In the genomic region with DNA sequence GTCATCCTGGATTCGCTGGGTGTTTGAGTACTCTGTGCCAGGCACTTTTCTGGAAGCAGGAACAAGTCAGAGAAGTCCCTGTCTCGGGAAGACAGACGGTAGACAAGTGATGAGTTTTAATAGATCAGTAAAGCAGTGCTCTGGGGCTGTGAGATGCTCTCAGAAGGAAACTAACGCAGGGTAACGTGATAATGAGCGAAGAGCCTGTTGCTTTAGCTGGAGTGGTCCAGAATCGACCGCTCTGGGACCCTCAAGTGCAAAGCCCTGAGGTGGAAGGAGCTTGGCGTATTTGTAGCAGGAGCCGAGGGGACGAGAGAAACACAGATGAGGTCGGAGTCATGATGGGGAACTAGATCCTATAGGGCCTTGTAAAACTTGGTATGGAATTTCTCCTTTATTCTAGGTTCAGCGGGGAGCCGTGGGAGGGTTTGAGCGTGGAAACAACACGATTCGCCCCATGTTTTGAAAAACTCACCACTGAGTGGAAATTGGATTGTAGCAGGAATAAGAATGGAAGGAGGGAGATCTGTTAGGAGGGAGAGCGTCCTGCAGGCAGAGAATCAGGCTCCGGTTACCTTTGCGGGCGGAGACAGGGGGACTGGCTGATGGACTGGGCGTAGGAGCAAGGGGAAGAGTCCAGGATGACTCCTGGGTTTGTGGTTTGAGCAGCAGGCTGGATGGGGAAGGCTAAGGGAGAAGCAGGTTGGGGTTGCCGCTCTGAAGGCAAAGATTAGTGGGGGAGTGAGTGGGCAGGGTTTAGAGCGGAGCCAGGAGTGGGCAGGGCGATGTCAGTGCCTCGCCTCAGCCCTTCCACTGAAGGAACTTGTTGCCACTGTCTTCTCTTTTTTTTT, we compare ENCODE assay signal across 8 cellular contexts. TPM values are rescaled to one million over a fixed set of nuclear protein-coding genes. Genes with fewer than 3 reads are reported as not detected.
DNase-seq lines count a peak whose midpoint lies in the region; ATAC-seq and TF ChIP-seq lines count a peak whose summit lies in the region.

No MANE protein-coding gene starts in this region.

- H3K27me3 ChIP-seq in CD4-positive, CD25-positive, alpha-beta regulatory T cell (ENCODE audit: control insufficient read depth, insufficient read depth, low read length): no peaks in the 10 kb centered on the region

- no peak for ATAC-seq in CD4-positive, CD25-positive, alpha-beta regulatory T cell (ENCODE audit: low read depth in 2 of 2)
- ATAC-seq in activated CD8-positive, alpha-beta T cell treated with anti-CD3 and anti-CD28 coated beads, Interleukin-2, amount 10 ng/mL, durations not matched to agents 7 days and 5 days: no peak
- peak in 1 of 2 donors; percentile 8 for ATAC-seq in stimulated activated naive B cell treated with anti-CD40 and anti-IgM and Interleukin-4, amounts not matched to agents 10 μg/mL and 1 μg/mL and 100 μg/mL, for 72 hours (replicated peaks)

- peaks cover 7 to 32% (median 25%) of the 10 kb centered on the region in 4 donors for H3K4me1 Mint-ChIP-seq in CD4-positive, CD25-positive, alpha-beta regulatory T cell
- H3K4me1 Mint-ChIP-seq in HFFc6 (ENCODE audit: low read depth): peaks cover 32% of the 10 kb centered on the region
- H3K4me1 Mint-ChIP-seq in activated CD8-positive, alpha-beta T cell treated with anti-CD3 and anti-CD28 coated beads, Interleukin-2, amount 10 ng/mL, durations not matched to agents 7 days and 5 days (ENCODE audit: low read depth): peaks cover 32% of the 10 kb centered on the region
- peaks cover 31 to 35% of the 10 kb centered on the region in 2 donors for H3K4me1 Mint-ChIP-seq in stimulated activated naive B cell treated with anti-CD40 and anti-IgM and Interleukin-4, amounts not matched to agents 10 μg/mL and 1 μg/mL and 100 μg/mL, for 72 hours

- H3K9me3 ChIP-seq in CD4-positive, CD25-positive, alpha-beta regulatory T cell (ENCODE audit: control insufficient read depth in 2 of 2, low read length in 2 of 2): no peaks in the 10 kb centered on the region
- H3K9me3 ChIP-seq in iPS-18c (ENCODE audit: control insufficient read depth, insufficient read depth, low read length): no peaks in the 10 kb centered on the region

- peak overlapping the region; percentile 38 to 91 (median 84) for H3K27ac Mint-ChIP-seq in CD4-positive, CD25-positive, alpha-beta regulatory T cell
- peak overlapping the region; percentile 92 for H3K27ac Mint-ChIP-seq in HFFc6
- peak overlapping the region; percentile 98 for H3K27ac Mint-ChIP-seq in activated CD8-positive, alpha-beta T cell treated with anti-CD3 and anti-CD28 coated beads, Interleukin-2, amount 10 ng/mL, durations not matched to agents 7 days and 5 days
- peak overlapping the region; percentile 94 for H3K27ac Mint-ChIP-seq in stimulated activated naive B cell treated with anti-CD40 and anti-IgM and Interleukin-4, amounts not matched to agents 10 μg/mL and 1 μg/mL and 100 μg/mL, for 72 hours

- H3K27me3 Mint-ChIP-seq in CD4-positive, CD25-positive, alpha-beta regulatory T cell: peaks cover 4% of the 10 kb centered on the region
- peaks cover 10% of the 10 kb centered on the region for H3K27me3 Mint-ChIP-seq in HFFc6 (ENCODE audit: insufficient read depth)
- no peaks in the 10 kb centered on the region for H3K27me3 Mint-ChIP-seq in activated CD8-positive, alpha-beta T cell treated with anti-CD3 and anti-CD28 coated beads, Interleukin-2, amount 10 ng/mL, durations not matched to agents 7 days and 5 days (ENCODE audit: low read depth)
- H3K27me3 Mint-ChIP-seq in stimulated activated naive B cell treated with anti-CD40 and anti-IgM and Interleukin-4, amounts not matched to agents 10 μg/mL and 1 μg/mL and 100 μg/mL, for 72 hours: no peaks in the 10 kb centered on the region

- POLR2A ChIA-PET in activated CD8-positive, alpha-beta T cell treated with anti-CD3 and anti-CD28 coated beads, Interleukin-2, amount 10 ng/mL, durations not matched to agents 7 days and 5 days (lab: Charles Lee): interaction anchor here (0.5 to 2.0 kb wide), 9 partner anchors 9 to 126 kb away, joined by 3 to 8 read pairs (median 4); a partner anchor contains a TSS

- H3K27ac ChIP-seq in CD4-positive, CD25-positive, alpha-beta regulatory T cell (ENCODE audit: insufficient read depth, low read length, poor library complexity, severe bottlenecking): peak overlapping the region; percentile 81

- H3K4me1 ChIP-seq in CD4-positive, CD25-positive, alpha-beta regulatory T cell (ENCODE audit: control insufficient read depth, insufficient read depth, low read length, poor library complexity, severe bottlenecking): peaks cover 18% of the 10 kb centered on the region

- in situ Hi-C loops in ACHN (cut with HindIII; ENCODE audit: low pct_ligation_motif_present, low pct_unique_long_range_greater_than_20kb, low sequenced_read_pairs): no loop called here

- H3K9me3 Mint-ChIP-seq in CD4-positive, CD25-positive, alpha-beta regulatory T cell: peaks cover 0 to 2% (median 0%) of the 10 kb centered on the region in 7 donors
- H3K9me3 Mint-ChIP-seq in HFFc6: no peaks in the 10 kb centered on the region
- no peaks in the 10 kb centered on the region for H3K9me3 Mint-ChIP-seq in activated CD8-positive, alpha-beta T cell treated with anti-CD3 and anti-CD28 coated beads, Interleukin-2, amount 10 ng/mL, durations not matched to agents 7 days and 5 days (ENCODE audit: insufficient read depth)
- no peaks in the 10 kb centered on the region for H3K9me3 Mint-ChIP-seq in stimulated activated naive B cell treated with anti-CD40 and anti-IgM and Interleukin-4, amounts not matched to agents 10 μg/mL and 1 μg/mL and 100 μg/mL, for 72 hours

- TF ChIP-seq CTCF in HFFc6 (IDR thresholded peaks at IDR 0.05): no peak

- peaks cover 17% of the 10 kb centered on the region for H3K36me3 Mint-ChIP-seq in CD4-positive, CD25-positive, alpha-beta regulatory T cell
- peaks cover 11% of the 10 kb centered on the region for H3K36me3 Mint-ChIP-seq in HFFc6 (ENCODE audit: low read depth)
- peaks cover 41% of the 10 kb centered on the region for H3K36me3 Mint-ChIP-seq in activated CD8-positive, alpha-beta T cell treated with anti-CD3 and anti-CD28 coated beads, Interleukin-2, amount 10 ng/mL, durations not matched to agents 7 days and 5 days (ENCODE audit: low read depth)
- H3K36me3 Mint-ChIP-seq in stimulated activated naive B cell treated with anti-CD40 and anti-IgM and Interleukin-4, amounts not matched to agents 10 μg/mL and 1 μg/mL and 100 μg/mL, for 72 hours: peaks cover 28 to 47% of the 10 kb centered on the region in 2 donors

- peak overlapping the region; percentile 87 for H3K4me3 ChIP-seq in CD4-positive, CD25-positive, alpha-beta regulatory T cell (ENCODE audit: low read depth, low read length)
- peak overlapping the region; percentile 51 for H3K4me3 ChIP-seq in iPS-18c (ENCODE audit: insufficient read depth, low read depth, low read length)

- DNase-seq in CD4-positive, CD25-positive, alpha-beta regulatory T cell: no peak
- DNase-seq in HFFc6 (no peak), NCI-H2196 treated with DMSO at 0.1 percent for 48 hours (lab: John Stamatoyannopoulos, UW; ENCODE audit: unreplicated experiment) (no peak), NCI-H2196 (lab: John Stamatoyannopoulos, UW; ENCODE audit: unreplicated experiment) (no peak), ACHN (no peak)
- no peak for DNase-seq in activated CD8-positive, alpha-beta T cell treated with anti-CD3 and anti-CD28 coated beads, Interleukin-2, amount 10 ng/mL, durations not matched to agents 7 days and 5 days
- no peak for DNase-seq in stimulated activated naive B cell treated with anti-CD40 and anti-IgM and Interleukin-4, amounts not matched to agents 10 μg/mL and 1 μg/mL and 100 μg/mL, for 72 hours

- peaks cover 19% of the 10 kb centered on the region for H3K36me3 ChIP-seq in CD4-positive, CD25-positive, alpha-beta regulatory T cell (ENCODE audit: control insufficient read depth, insufficient read depth, low read length)

- peak overlapping the region; percentile 91 to 98 (median 95) for H3K4me3 Mint-ChIP-seq in CD4-positive, CD25-positive, alpha-beta regulatory T cell
- H3K4me3 Mint-ChIP-seq in HFFc6: peak overlapping the region; percentile 98
- H3K4me3 Mint-ChIP-seq in activated CD8-positive, alpha-beta T cell treated with anti-CD3 and anti-CD28 coated beads, Interleukin-2, amount 10 ng/mL, durations not matched to agents 7 days and 5 days: peak overlapping the region; percentile 94
- peak overlapping the region; percentile 90 to 94 for H3K4me3 Mint-ChIP-seq in stimulated activated naive B cell treated with anti-CD40 and anti-IgM and Interleukin-4, amounts not matched to agents 10 μg/mL and 1 μg/mL and 100 μg/mL, for 72 hours

- CTCF ChIA-PET in activated CD8-positive, alpha-beta T cell treated with anti-CD3 and anti-CD28 coated beads, Interleukin-2, amount 10 ng/mL, durations not matched to agents 7 days and 5 days (lab: Charles Lee): interaction anchor here (0.8 to 2.2 kb wide), 9 partner anchors 9 to 171 kb away, joined by 3 to 10 read pairs (median 3); a partner anchor contains a TSS

RNA-seq across cellular contexts. Expression of a gene that starts 0.8 kb away (rescaled TPM):
- total RNA-seq in CD4-positive, CD25-positive, alpha-beta regulatory T cell: 28.1 TPM
- 10 to 100 TPM; 19.3 to 23.5 (median 21.3) TPM for polyA plus RNA-seq in CD4-positive, CD25-positive, alpha-beta regulatory T cell
- 10 to 100 TPM; 21.7 to 37.8 (median 33.7) TPM for total RNA-seq in HFFc6 (2021; fragmentation: NEBNext Ultra II Directional; extraction: Animal tissue kit (Norgen Biotek cat#: 25700))
- 100 to 1,000 TPM; 163 to 181 TPM for total RNA-seq in activated CD8-positive, alpha-beta T cell treated with anti-CD3 and anti-CD28 coated beads, Interleukin-2, amount 10 ng/mL, durations not matched to agents 7 days and 5 days

RNA-seq across cellular contexts. Expression of a gene that starts 8.7 kb away (rescaled TPM):
- total RNA-seq in CD4-positive, CD25-positive, alpha-beta regulatory T cell: 213 TPM
- 10 to 100 TPM; 60.3 to 75.0 (median 70.3) TPM for polyA plus RNA-seq in CD4-positive, CD25-positive, alpha-beta regulatory T cell
- total RNA-seq in HFFc6 (2021; fragmentation: NEBNext Ultra II Directional; extraction: Animal tissue kit (Norgen Biotek cat#: 25700)): 10 to 100 TPM; 66.6 to 76.0 (median 70.1) TPM
- total RNA-seq in activated CD8-positive, alpha-beta T cell treated with anti-CD3 and anti-CD28 coated beads, Interleukin-2, amount 10 ng/mL, durations not matched to agents 7 days and 5 days: 10 to 100 TPM; 56.4 to 64.1 TPM

RNA-seq across cellular contexts. Expression of a gene that starts 19.5 kb away (rescaled TPM):
- total RNA-seq in CD4-positive, CD25-positive, alpha-beta regulatory T cell: 0.67 TPM
- polyA plus RNA-seq in CD4-positive, CD25-positive, alpha-beta regulatory T cell: 1 to 10 TPM; 1.2 to 2.2 (median 1.5) TPM
- total RNA-seq in HFFc6 (2021; fragmentation: NEBNext Ultra II Directional; extraction: Animal tissue kit (Norgen Biotek cat#: 25700)): under 1 TPM in 4 of 6 experiments, not detected in 2; 0.12 to 0.66 (median 0.41) TPM
- 1 to 10 TPM in 1 of 2 experiments, under 1 TPM in 1; 0.73 to 1.2 TPM for total RNA-seq in activated CD8-positive, alpha-beta T cell treated with anti-CD3 and anti-CD28 coated beads, Interleukin-2, amount 10 ng/mL, durations not matched to agents 7 days and 5 days

RNA-seq across cellular contexts. Expression of a gene that starts 33.8 kb away (rescaled TPM):
- not detected for total RNA-seq in CD4-positive, CD25-positive, alpha-beta regulatory T cell
- under 1 TPM in 2 of 4 donors, not detected in 2; 0.10 to 0.38 TPM for polyA plus RNA-seq in CD4-positive, CD25-positive, alpha-beta regulatory T cell
- total RNA-seq in HFFc6 (2021; fragmentation: NEBNext Ultra II Directional; extraction: Animal tissue kit (Norgen Biotek cat#: 25700)): not detected
- under 1 TPM; 0.52 to 0.84 TPM for total RNA-seq in activated CD8-positive, alpha-beta T cell treated with anti-CD3 and anti-CD28 coated beads, Interleukin-2, amount 10 ng/mL, durations not matched to agents 7 days and 5 days

RNA-seq across cellular contexts. Expression of a gene that starts 47.8 kb away (rescaled TPM):
- 0.49 TPM for total RNA-seq in CD4-positive, CD25-positive, alpha-beta regulatory T cell
- polyA plus RNA-seq in CD4-positive, CD25-positive, alpha-beta regulatory T cell: under 1 TPM in 1 of 4 donors, not detected in 3; 0.23 TPM
- total RNA-seq in HFFc6 (2021; fragmentation: NEBNext Ultra II Directional; extraction: Animal tissue kit (Norgen Biotek cat#: 25700)): not detected
- total RNA-seq in activated CD8-positive, alpha-beta T cell treated with anti-CD3 and anti-CD28 coated beads, Interleukin-2, amount 10 ng/mL, durations not matched to agents 7 days and 5 days: not detected
